In the genomic region with DNA sequence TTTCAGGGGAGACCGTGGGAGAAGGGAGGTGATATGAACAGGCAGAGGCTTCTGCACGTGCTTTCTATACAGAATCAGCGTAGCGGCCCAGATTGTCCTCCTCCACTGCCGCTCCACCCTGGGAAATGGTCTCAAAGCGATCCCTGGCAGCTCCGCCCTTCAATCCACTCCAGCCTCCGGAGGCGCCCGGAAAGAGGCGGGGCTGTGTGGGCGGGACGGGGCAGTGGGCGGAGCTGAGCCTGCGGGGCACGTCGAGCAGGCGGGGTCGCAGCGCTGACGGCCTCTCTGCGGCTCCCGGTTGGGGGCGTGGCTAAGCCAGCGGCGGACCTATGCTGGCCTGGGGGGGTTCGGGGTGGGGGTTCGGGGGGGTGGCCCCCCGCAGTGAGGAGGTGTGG, we compare ENCODE assay signal across 8 cellular contexts. TPM values are rescaled to one million over a fixed set of nuclear protein-coding genes. Genes with fewer than 3 reads are reported as not detected.
DNase-seq lines count a peak whose midpoint lies in the region; ATAC-seq and TF ChIP-seq lines count a peak whose summit lies in the region.

No MANE protein-coding gene starts in this region.

- DNase-seq in GM12864 (ENCODE audit: low read depth) (peak; percentile 4), NCI-H1417 treated with DMSO at 0.1 percent for 48 hours (lab: John Stamatoyannopoulos, UW) (peak; percentile 3), T-helper 9 cell (peak; percentile 81), astrocyte of the cerebellum (ENCODE audit: low read depth) (peak; percentile 6), hypothalamus (lab: John Stamatoyannopoulos, UW) (peak; percentile 21 to 90 (median 72)), gastrocnemius medialis (peak; percentile 35 to 49), RKO (ENCODE audit: low spot score) (no peak)

- in situ Hi-C loops in astrocyte of the cerebellum (cut with HindIII; ENCODE audit: low sequenced_read_pairs) = no loop called here
- in situ Hi-C loops in gastrocnemius medialis (cut with MboI; ENCODE audit: low sequenced_read_pairs in 4 of 4) = no loop called here

- ATAC-seq in HG02763 (IDR thresholded peaks at IDR 0.05; ENCODE audit: unreplicated experiment) = peak; percentile 91
- peak; percentile 60 to 86 for ATAC-seq in gastrocnemius medialis

- no peak for TF ChIP-seq CTCF in GM12864 (IDR thresholded peaks at IDR 0.05; ENCODE audit: low read depth, low read length, missing control alignments)
- TF ChIP-seq CTCF in astrocyte of the cerebellum (IDR thresholded peaks at IDR 0.05; ENCODE audit: low read depth, low read length, missing control alignments) = no peak
- TF ChIP-seq CTCF in gastrocnemius medialis (IDR thresholded peaks at IDR 0.05 in 4 of 5, conservative IDR thresholded peaks at IDR 0.05 in 1 of 5) = no peak

- H3K27me3 ChIP-seq in gastrocnemius medialis = peaks cover 0 to 3% (median 0%) of the 10 kb centered on the region in 3 donors

- H3K4me1 ChIP-seq in gastrocnemius medialis = no peaks in the 10 kb centered on the region

- H3K36me3 ChIP-seq in gastrocnemius medialis = no peaks in the 10 kb centered on the region

- no peak for TF ChIP-seq POLR2A in gastrocnemius medialis (IDR thresholded peaks at IDR 0.05)

- H3K27ac ChIP-seq in gastrocnemius medialis = no peak overlapping the region

- intact Hi-C loops in gastrocnemius medialis (cut with DNase I; ENCODE audit: low total_unique reads) = no loop called here

- H3K4me3 ChIP-seq in GM12864 (ENCODE audit: low read depth, low read length) (peak overlapping the region; percentile 37; the same call in 1 of the 2 replicates), astrocyte of the cerebellum (ENCODE audit: low read depth, low read length) (peak overlapping the region; percentile 26), gastrocnemius medialis (peak overlapping the region; percentile 31 to 51 (median 44))

- no peaks in the 10 kb centered on the region for H3K9me3 ChIP-seq in gastrocnemius medialis

RNA-seq across cellular contexts. Expression of a gene that starts 0.2 kb away (rescaled TPM):
- under 1 TPM in 2 of 4 donors, not detected in 2; 0.04 to 0.05 TPM for total RNA-seq in gastrocnemius medialis
